In the genomic region with DNA sequence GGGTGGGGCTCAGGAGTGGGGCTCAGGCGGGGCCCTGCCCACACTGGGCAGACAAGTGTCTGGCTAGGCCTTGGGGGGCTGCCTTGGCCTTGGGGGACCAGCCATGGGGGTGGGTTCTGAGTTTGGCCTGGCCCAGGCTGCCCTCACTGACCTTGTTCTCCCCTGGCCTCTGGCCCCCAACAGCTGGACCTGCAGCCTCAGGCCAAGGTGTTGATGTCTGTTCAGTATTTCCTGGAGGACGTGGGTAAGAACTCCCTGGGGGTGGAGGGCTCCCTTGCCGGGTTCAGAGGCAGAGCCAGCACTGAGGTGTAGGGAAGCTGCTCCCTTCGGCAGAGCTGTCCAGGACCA, we compare ENCODE assay signal across 13 cellular contexts.
DNase-seq lines count a peak whose midpoint lies in the region; ATAC-seq lines count a peak whose summit lies in the region.
"Had no signal": no experiment of that assay in that cellular context is flagged by ENCODE, and none has a peak within 500 bp of the region (broad histone marks: within the 10 kb centered on the region; RNA-seq: fewer than 3 reads in every experiment).

No MANE protein-coding gene starts in this region.

- peaks cover 83 to 99% (median 97%) of the 10 kb centered on the region in 11 experiments for H3K36me3 ChIP-seq in BLaER1 treated with 17β-estradiol and CSF1 and Interleukin-3, amounts not matched to agents 10 nM and 100 nM

- H3K4me1 ChIP-seq in BLaER1 treated with 17β-estradiol and CSF1 and Interleukin-3, amounts not matched to agents 10 nM and 100 nM = peaks cover 31 to 70% (median 65%) of the 10 kb centered on the region in 10 experiments
- H3K4me1 ChIP-seq: testis had no signal

- peak overlapping the region in 4 of 10 experiments; percentile 7 to 62 (median 27); a peak in 4 of 20 replicates for H3K4me3 ChIP-seq in BLaER1 treated with 17β-estradiol and CSF1 and Interleukin-3, amounts not matched to agents 10 nM and 100 nM
- H3K4me3 ChIP-seq: heart left ventricle, testis had no signal

- peaks cover 22 to 99% (median 68%) of the 10 kb centered on the region in 11 experiments for H4K20me1 ChIP-seq in BLaER1 treated with 17β-estradiol and CSF1 and Interleukin-3, amounts not matched to agents 10 nM and 100 nM

- H3K4me2 ChIP-seq in BLaER1 treated with 17β-estradiol and CSF1 and Interleukin-3, amounts not matched to agents 10 nM and 100 nM = peak overlapping the region; percentile 84 to 100 (median 97)

- H3K27me3 ChIP-seq in BLaER1 treated with 17β-estradiol and CSF1 and Interleukin-3, amounts not matched to agents 10 nM and 100 nM = no peaks in the 10 kb centered on the region
- H3K27me3 ChIP-seq: heart left ventricle, spleen, testis had no signal

- peak overlapping the region in 9 of 11 experiments; percentile 16 to 75 (median 71); a peak in 13 of 22 replicates for H3K9ac ChIP-seq in BLaER1 treated with 17β-estradiol and CSF1 and Interleukin-3, amounts not matched to agents 10 nM and 100 nM

- ATAC-seq in GM19395 (IDR thresholded peaks at IDR 0.05; ENCODE audit: unreplicated experiment) = peak; percentile 27
- peak; percentile 15 for ATAC-seq in HG02798 (IDR thresholded peaks at IDR 0.05; ENCODE audit: poor library complexity, unreplicated experiment)
- ATAC-seq in HG03460 (IDR thresholded peaks at IDR 0.05; ENCODE audit: unreplicated experiment) = peak; percentile 15
- ATAC-seq: activated T-cell treated with anti-CD3 and anti-CD28 coated beads, Interleukin-2, amount 50 U/mL, for 72 hours had no signal

- DNase-seq in NCI-H82 treated with DMSO at 0.1 percent for 48 hours (lab: John Stamatoyannopoulos, UW; ENCODE audit: unreplicated experiment) (no peak), NCI-H146 (lab: John Stamatoyannopoulos, UW) (no peak), NCI-H69 (lab: John Stamatoyannopoulos, UW) (no peak)
- no peak for DNase-seq in activated CD4-positive, alpha-beta T cell treated with anti-CD3 and anti-CD28 coated beads, Interleukin-2, amount 50 U/mL, for 4 hours
- DNase-seq: activated T-cell treated with anti-CD3 and anti-CD28 coated beads, Interleukin-2, amount 50 U/mL, for 72 hours; erythroblast; heart left ventricle; testis had no signal

- no peaks in the 10 kb centered on the region for H3K9me3 ChIP-seq in BLaER1 treated with 17β-estradiol and CSF1 and Interleukin-3, amounts not matched to agents 10 nM and 100 nM (replicated peaks in 1 of 11)
- H3K9me3 ChIP-seq: heart left ventricle, spleen, testis had no signal

- H3K27ac ChIP-seq in BLaER1 treated with 17β-estradiol and CSF1 and Interleukin-3, amounts not matched to agents 10 nM and 100 nM = peak overlapping the region in 10 of 11 experiments; percentile 39 to 86 (median 79); a peak in 18 of 22 replicates
- H3K27ac ChIP-seq: heart left ventricle, testis had no signal
